In genomic region chr12:46664771-46665287, GRCh38 we compare ENCODE assay signal across 9 cellular contexts.
DNase-seq lines count a peak whose midpoint lies in the region; ATAC-seq and TF ChIP-seq lines count a peak whose summit lies in the region.
"Had no signal": no experiment of that assay in that cellular context is flagged by ENCODE, and none has a peak within 500 bp of the region (broad histone marks: within the 10 kb centered on the region; RNA-seq: fewer than 3 reads in every experiment).

No MANE protein-coding gene starts in this region.

- intact Hi-C loops in natural killer cell (cut with micrococcal nuclease) = loop anchor here (5.0 kb wide), 2 partner anchors 58 to 398 kb away; partner anchors contain the start of gene SLC38A1

- peaks cover 2% of the 10 kb centered on the region for H3K36me3 ChIP-seq in MG63
- H3K36me3 ChIP-seq: neutrophil had no signal

- H3K27ac Mint-ChIP-seq in activated naive CD8-positive, alpha-beta T cell treated with anti-CD3 and anti-CD28 coated beads, Interleukin-2, amount 10 ng/mL, durations not matched to agents 7 days and 5 days = no peak overlapping the region
- H3K27ac Mint-ChIP-seq in natural killer cell = peak overlapping the region; percentile 83 to 87

- H3K4me1 Mint-ChIP-seq in activated naive CD8-positive, alpha-beta T cell treated with anti-CD3 and anti-CD28 coated beads, Interleukin-2, amount 10 ng/mL, durations not matched to agents 7 days and 5 days = peaks cover 20% of the 10 kb centered on the region
- peaks cover 35 to 37% of the 10 kb centered on the region in 2 donors for H3K4me1 Mint-ChIP-seq in natural killer cell

- no peaks in the 10 kb centered on the region for H3K27me3 Mint-ChIP-seq in activated naive CD8-positive, alpha-beta T cell treated with anti-CD3 and anti-CD28 coated beads, Interleukin-2, amount 10 ng/mL, durations not matched to agents 7 days and 5 days
- no peaks in the 10 kb centered on the region for H3K27me3 Mint-ChIP-seq in natural killer cell (ENCODE audit: low read depth in 2 of 2)

- DNase-seq in DMS114 treated with DMSO at 0.1 percent for 48 hours (lab: John Stamatoyannopoulos, UW; ENCODE audit: unreplicated experiment) (peak; percentile 16), MG63 (peak; percentile 75), natural killer cell (no peak), medulla oblongata (ENCODE audit: extremely low spot score) (no peak), C1 segment of cervical spinal cord (lab: John Stamatoyannopoulos, UW) (no peak)
- DNase-seq in activated naive CD8-positive, alpha-beta T cell treated with anti-CD3 and anti-CD28 coated beads, Interleukin-2, amount 10 ng/mL, durations not matched to agents 7 days and 5 days = no peak
- DNase-seq in activated CD4-positive, alpha-beta T cell treated with anti-CD3 and anti-CD28 coated beads for 1 hour = no peak

- no peak overlapping the region for H3K4me3 Mint-ChIP-seq in activated naive CD8-positive, alpha-beta T cell treated with anti-CD3 and anti-CD28 coated beads, Interleukin-2, amount 10 ng/mL, durations not matched to agents 7 days and 5 days
- peak overlapping the region; percentile 67 for H3K4me3 Mint-ChIP-seq in natural killer cell

- no peak overlapping the region for H3K4me3 ChIP-seq in MG63

- POLR2A ChIA-PET in activated naive CD8-positive, alpha-beta T cell treated with anti-CD3 and anti-CD28 coated beads, Interleukin-2, amount 10 ng/mL, durations not matched to agents 7 days and 5 days (lab: Charles Lee) = no interaction called here

- TF ChIP-seq CTCF in natural killer cell (IDR thresholded peaks at IDR 0.05) = no peak

- peaks cover 5% of the 10 kb centered on the region for H3K9me3 Mint-ChIP-seq in activated naive CD8-positive, alpha-beta T cell treated with anti-CD3 and anti-CD28 coated beads, Interleukin-2, amount 10 ng/mL, durations not matched to agents 7 days and 5 days
- no peaks in the 10 kb centered on the region for H3K9me3 Mint-ChIP-seq in natural killer cell

- peaks cover 2% of the 10 kb centered on the region for H3K36me3 Mint-ChIP-seq in activated naive CD8-positive, alpha-beta T cell treated with anti-CD3 and anti-CD28 coated beads, Interleukin-2, amount 10 ng/mL, durations not matched to agents 7 days and 5 days
- peaks cover 1% of the 10 kb centered on the region for H3K36me3 Mint-ChIP-seq in natural killer cell

- H3K9me3 ChIP-seq in MG63 = no peaks in the 10 kb centered on the region; the same call in 1 of the 2 replicates
- H3K9me3 ChIP-seq: neutrophil had no signal

- H3K27me3 ChIP-seq in MG63 = no peaks in the 10 kb centered on the region
- H3K27me3 ChIP-seq: neutrophil had no signal

- peak; percentile 69 for ATAC-seq in GM21423 (IDR thresholded peaks at IDR 0.05; ENCODE audit: unreplicated experiment)
- peak; percentile 63 for ATAC-seq in activated naive CD8-positive, alpha-beta T cell treated with anti-CD3 and anti-CD28 coated beads, Interleukin-2, amount 10 ng/mL, durations not matched to agents 7 days and 5 days (ENCODE audit: low read depth)
- peak; percentile 90 to 94 (median 93) for ATAC-seq in natural killer cell

Comparison
In these comparisons a context has a peak if more than half of its experiments do, and no peak if none do; other contexts are left out.
1. DNase-seq: peak in DMS114 treated with DMSO at 0.1 percent for 48 hours (single experiment) and MG63 (single experiment); none in activated naive CD8-positive, alpha-beta T cell treated with anti-CD3 and anti-CD28 coated beads, Interleukin-2, amount 10 ng/mL, durations not matched to agents 7 days and 5 days (single experiment), natural killer cell (single experiment), medulla oblongata (single experiment), activated CD4-positive, alpha-beta T cell treated with anti-CD3 and anti-CD28 coated beads for 1 hour (single experiment) and C1 segment of cervical spinal cord (0 of 14).
2. Peak in every context shown above with its lines, with median percentiles within 50 percentile points of each other: ATAC-seq.